ENCODE assay signal across 1 cellular context in genomic region chr2:215311625-215312394, GRCh38.
TF ChIP-seq lines count a peak whose summit lies in the region.

ATIC (plus strand) TSS chr2:215312059; CDS start chr2:215312143, 84 bp downstream.

TF ChIP-seq in HepG2, 621 proteins besides CTCF, POLR2A, EP300 and RAD21 (continued from another document):
- TF ChIP-seq TGIF2 (CRISPR knock-in tag; IDR thresholded peaks at IDR 0.05): peak; percentile 90; the same call in 1 of the 2 replicates
- TF ChIP-seq SRY (CRISPR knock-in tag; IDR thresholded peaks at IDR 0.05): peak; percentile 99
- TF ChIP-seq ZNF225 (CRISPR knock-in tag; IDR thresholded peaks at IDR 0.05): peak; percentile 99
- TF ChIP-seq MTA1 (CRISPR knock-in tag; IDR thresholded peaks at IDR 0.05; ENCODE audit: borderline replicate concordance): peak; percentile 80
- TF ChIP-seq ZBED4 (CRISPR knock-in tag; IDR thresholded peaks at IDR 0.05; ENCODE audit: borderline replicate concordance): peak; percentile 83; the same call in 1 of the 2 replicates
- no peak for TF ChIP-seq PRPF4 (IDR thresholded peaks at IDR 0.05; ENCODE audit: low read depth, low read length, poor library complexity, severe bottlenecking)
- TF ChIP-seq TERF1 (CRISPR knock-in tag; IDR thresholded peaks at IDR 0.05): no peak; the same call in 1 of the 2 replicates
- TF ChIP-seq HNF1B (CRISPR knock-in tag; IDR thresholded peaks at IDR 0.05): peak; percentile 69; the same call in 1 of the 2 replicates
- peak; percentile 87; the same call in 1 of the 2 replicates for TF ChIP-seq ZSCAN25 (CRISPR knock-in tag; IDR thresholded peaks at IDR 0.05)
- peak; percentile 96 for TF ChIP-seq DNMT1 (CRISPR knock-in tag; IDR thresholded peaks at IDR 0.05)
- TF ChIP-seq, protein P1, sequence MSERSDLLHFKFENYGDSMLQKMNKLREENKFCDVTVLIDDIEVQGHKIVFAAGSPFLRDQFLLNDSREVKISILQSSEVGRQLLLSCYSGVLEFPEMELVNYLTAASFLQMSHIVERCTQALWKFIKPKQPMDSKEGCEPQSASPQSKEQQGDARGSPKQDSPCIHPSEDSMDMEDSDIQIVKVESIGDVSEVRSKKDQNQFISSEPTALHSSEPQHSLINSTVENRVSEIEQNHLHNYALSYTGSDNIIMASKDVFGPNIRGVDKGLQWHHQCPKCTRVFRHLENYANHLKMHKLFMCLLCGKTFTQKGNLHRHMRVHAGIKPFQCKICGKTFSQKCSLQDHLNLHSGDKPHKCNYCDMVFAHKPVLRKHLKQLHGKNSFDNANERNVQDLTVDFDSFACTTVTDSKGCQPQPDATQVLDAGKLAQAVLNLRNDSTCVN (CRISPR knock-in tag; IDR thresholded peaks at IDR 0.05; ENCODE audit: borderline replicate concordance): peak; percentile 49; the same call in 1 of the 2 replicates
- 0 out of 2 replicates have a peak, but pooled peaks have one; percentile 57 for TF ChIP-seq ZBTB1 (CRISPR knock-in tag; IDR thresholded peaks at IDR 0.05; ENCODE audit: borderline replicate concordance)
- TF ChIP-seq ZNF12 (CRISPR knock-in tag; IDR thresholded peaks at IDR 0.05): peak; percentile 69; the same call in 1 of the 2 replicates
- TF ChIP-seq ZNF207 (IDR thresholded peaks at IDR 0.05; ENCODE audit: borderline replicate concordance): no peak
- TF ChIP-seq, protein P2, sequence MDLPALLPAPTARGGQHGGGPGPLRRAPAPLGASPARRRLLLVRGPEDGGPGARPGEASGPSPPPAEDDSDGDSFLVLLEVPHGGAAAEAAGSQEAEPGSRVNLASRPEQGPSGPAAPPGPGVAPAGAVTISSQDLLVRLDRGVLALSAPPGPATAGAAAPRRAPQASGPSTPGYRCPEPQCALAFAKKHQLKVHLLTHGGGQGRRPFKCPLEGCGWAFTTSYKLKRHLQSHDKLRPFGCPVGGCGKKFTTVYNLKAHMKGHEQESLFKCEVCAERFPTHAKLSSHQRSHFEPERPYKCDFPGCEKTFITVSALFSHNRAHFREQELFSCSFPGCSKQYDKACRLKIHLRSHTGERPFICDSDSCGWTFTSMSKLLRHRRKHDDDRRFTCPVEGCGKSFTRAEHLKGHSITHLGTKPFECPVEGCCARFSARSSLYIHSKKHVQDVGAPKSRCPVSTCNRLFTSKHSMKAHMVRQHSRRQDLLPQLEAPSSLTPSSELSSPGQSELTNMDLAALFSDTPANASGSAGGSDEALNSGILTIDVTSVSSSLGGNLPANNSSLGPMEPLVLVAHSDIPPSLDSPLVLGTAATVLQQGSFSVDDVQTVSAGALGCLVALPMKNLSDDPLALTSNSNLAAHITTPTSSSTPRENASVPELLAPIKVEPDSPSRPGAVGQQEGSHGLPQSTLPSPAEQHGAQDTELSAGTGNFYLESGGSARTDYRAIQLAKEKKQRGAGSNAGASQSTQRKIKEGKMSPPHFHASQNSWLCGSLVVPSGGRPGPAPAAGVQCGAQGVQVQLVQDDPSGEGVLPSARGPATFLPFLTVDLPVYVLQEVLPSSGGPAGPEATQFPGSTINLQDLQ (CRISPR knock-in tag; IDR thresholded peaks at IDR 0.05): peak; percentile 84; the same call in 1 of the 2 replicates
- 0 out of 2 replicates have a peak, but pooled peaks have one; percentile 73 for TF ChIP-seq ZNF562 (CRISPR knock-in tag; IDR thresholded peaks at IDR 0.05; ENCODE audit: borderline replicate concordance)
- TF ChIP-seq KLF13 (CRISPR knock-in tag; IDR thresholded peaks at IDR 0.05): peak; percentile 93; the same call in 1 of the 2 replicates
- peak; percentile 96 for TF ChIP-seq ZNF605 (CRISPR knock-in tag; IDR thresholded peaks at IDR 0.05)
- no peak; the same call in 1 of the 2 replicates for TF ChIP-seq NFIC (IDR thresholded peaks at IDR 0.05; ENCODE audit: low read length)
- TF ChIP-seq IRF9 (CRISPR knock-in tag; IDR thresholded peaks at IDR 0.05; ENCODE audit: borderline replicate concordance): peak; percentile 99
- TF ChIP-seq ZNF788 (CRISPR knock-in tag; IDR thresholded peaks at IDR 0.05; ENCODE audit: borderline replicate concordance): peak; percentile 92
- peak; percentile 97 for TF ChIP-seq POGZ (CRISPR knock-in tag; IDR thresholded peaks at IDR 0.05)
- TF ChIP-seq ZNF20 (CRISPR knock-in tag; IDR thresholded peaks at IDR 0.05): no peak; the same call in 1 of the 2 replicates
- TF ChIP-seq HNRNPUL1 (IDR thresholded peaks at IDR 0.05; ENCODE audit: low read depth, low read length): peak; percentile 95
- TF ChIP-seq, protein P3, sequence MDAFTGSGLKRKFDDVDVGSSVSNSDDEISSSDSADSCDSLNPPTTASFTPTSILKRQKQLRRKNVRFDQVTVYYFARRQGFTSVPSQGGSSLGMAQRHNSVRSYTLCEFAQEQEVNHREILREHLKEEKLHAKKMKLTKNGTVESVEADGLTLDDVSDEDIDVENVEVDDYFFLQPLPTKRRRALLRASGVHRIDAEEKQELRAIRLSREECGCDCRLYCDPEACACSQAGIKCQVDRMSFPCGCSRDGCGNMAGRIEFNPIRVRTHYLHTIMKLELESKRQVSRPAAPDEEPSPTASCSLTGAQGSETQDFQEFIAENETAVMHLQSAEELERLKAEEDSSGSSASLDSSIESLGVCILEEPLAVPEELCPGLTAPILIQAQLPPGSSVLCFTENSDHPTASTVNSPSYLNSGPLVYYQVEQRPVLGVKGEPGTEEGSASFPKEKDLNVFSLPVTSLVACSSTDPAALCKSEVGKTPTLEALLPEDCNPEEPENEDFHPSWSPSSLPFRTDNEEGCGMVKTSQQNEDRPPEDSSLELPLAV (CRISPR knock-in tag; conservative IDR thresholded peaks at IDR 0.05; ENCODE audit: low read depth): peak; percentile 97
- TF ChIP-seq THYN1 (CRISPR knock-in tag; IDR thresholded peaks at IDR 0.05; ENCODE audit: borderline replicate concordance, low read depth): 0 out of 2 replicates have a peak, but pooled peaks have one; percentile 56
- peak; percentile 72 for TF ChIP-seq KDM1A (CRISPR knock-in tag; IDR thresholded peaks at IDR 0.05)
- TF ChIP-seq KDM6A (CRISPR knock-in tag; IDR thresholded peaks at IDR 0.05; ENCODE audit: low read depth): no peak; the same call in 1 of the 2 replicates
- TF ChIP-seq ZFP36L1 (CRISPR knock-in tag; IDR thresholded peaks at IDR 0.05): peak; percentile 94
- peak; percentile 88; the same call in 1 of the 2 replicates for TF ChIP-seq ZNF614 (CRISPR knock-in tag; IDR thresholded peaks at IDR 0.05; ENCODE audit: borderline replicate concordance)
- peak; percentile 95 for TF ChIP-seq ZNF44 (CRISPR knock-in tag; IDR thresholded peaks at IDR 0.05)
TF ChIP-seq in HepG2: peak in this region for 460.
